Comparison of ENCODE assay signal across 19 cellular contexts in genomic region chr2:163717474-163717873, GRCh38. TPM values are rescaled to one million over a fixed set of nuclear protein-coding genes. Genes with fewer than 3 reads are reported as not detected.
A peak's percentile ranks its signal among the peaks of the same experiment; 100 is the strongest.
DNase-seq lines count a peak whose midpoint lies in the region; ATAC-seq, FAIRE-seq and TF ChIP-seq lines count a peak whose summit lies in the region.
"Had no signal": no experiment of that assay in that cellular context is flagged by ENCODE, and none has a peak within 500 bp of the region (broad histone marks: within the 10 kb centered on the region; RNA-seq: fewer than 3 reads in every experiment).

No MANE protein-coding gene starts in this region.

- H3K4me1 Mint-ChIP-seq in activated CD4-positive, alpha-beta T cell treated with anti-CD3 and anti-CD28 coated beads, Interleukin-2, amount 10 ng/mL, durations not matched to agents 24 days and 14 days: no peaks in the 10 kb centered on the region

- POLR2A ChIA-PET in HEK293 (lab: Yijun Ruan, JAX) (no interaction called here), Panc1 (lab: Charles Lee) (interaction anchor here (0.6 kb wide), 1 partner anchor 527 kb away, joined by 4 read pairs; no protein-coding TSS in a partner anchor)

- H3K36me3 ChIP-seq in HEK293 (ENCODE audit: control insufficient read depth in 2 of 2, insufficient read depth in 1 of 2, low read length in 2 of 2): no peaks in the 10 kb centered on the region
- H3K36me3 ChIP-seq in Panc1 (ENCODE audit: control insufficient read depth, insufficient read depth, low read length): no peaks in the 10 kb centered on the region
- no peaks in the 10 kb centered on the region for H3K36me3 ChIP-seq in left ventricle myocardium inferior
- no peaks in the 10 kb centered on the region for H3K36me3 ChIP-seq in pancreas
- no peaks in the 10 kb centered on the region for H3K36me3 ChIP-seq in breast epithelium
- H3K36me3 ChIP-seq: ovary had no signal

- intact Hi-C loops in Panc1 (cut with micrococcal nuclease; ENCODE audit: unreplicated experiment) (no loop called here), left ventricle myocardium inferior (cut with micrococcal nuclease) (no loop called here), pancreas (cut with DNase I) (no loop called here), breast epithelium (cut with DNase I; ENCODE audit: low total_unique reads) (no loop called here)
- intact Hi-C loops in activated CD4-positive, alpha-beta T cell treated with anti-CD3 and anti-CD28 coated beads, Interleukin-2, amount 10 ng/mL, durations not matched to agents 24 days and 14 days (cut with micrococcal nuclease): no loop called here

- peaks cover 32% of the 10 kb centered on the region for H3K4me1 ChIP-seq in HEK293 (ENCODE audit: control insufficient read depth, insufficient read depth, low read length)
- peaks cover 50% of the 10 kb centered on the region for H3K4me1 ChIP-seq in Panc1 (ENCODE audit: control insufficient read depth, insufficient read depth, low read length)
- peaks cover 77% of the 10 kb centered on the region for H3K4me1 ChIP-seq in left ventricle myocardium inferior
- peaks cover 10 to 21% (median 18%) of the 10 kb centered on the region in 3 donors for H3K4me1 ChIP-seq in pancreas
- no peaks in the 10 kb centered on the region for H3K4me1 ChIP-seq in breast epithelium
- H3K4me1 ChIP-seq: testis had no signal

- DNase-seq in Panc1 (ENCODE audit: low read depth, low spot score): no peak
- no peak for DNase-seq in left ventricle myocardium inferior
- no peak for DNase-seq in pancreas
- no peak for DNase-seq in breast epithelium (ENCODE audit: low spot score in 2 of 2)
- DNase-seq in activated CD4-positive, alpha-beta T cell treated with anti-CD3 and anti-CD28 coated beads, Interleukin-2, amount 10 ng/mL, durations not matched to agents 24 days and 14 days: no peak
- no peak for DNase-seq in AG08396 (ENCODE audit: low spot score)
- DNase-seq: activated CD4-positive, alpha-beta T cell treated with anti-CD3 and anti-CD28 coated beads, Interleukin-2, amount 50 U/mL, for 4 hours; activated T-cell treated with anti-CD3 and anti-CD28 coated beads, Interleukin-2, amount 50 U/mL, for 24 hours; effector CD8-positive, alpha-beta T cell; GF-D8; left colon; NCI-H510A; ovary; PC-3; stimulated activated CD4-positive, alpha-beta T cell treated with anti-CD3 and anti-CD28 coated beads, Interleukin-4, amount 100 ng/mL, for 24 hours; testis had no signal

- no peak for ATAC-seq in Panc1
- ATAC-seq in pancreas: peak; percentile 83 to 96 (median 91)
- ATAC-seq: activated naive CD4-positive, alpha-beta T cell treated with anti-CD3 and anti-CD28 coated beads, Interleukin-2, amount 50 U/mL, for 72 hours; left colon; PC-3 had no signal

- no peaks in the 10 kb centered on the region for H3K27me3 Mint-ChIP-seq in activated CD4-positive, alpha-beta T cell treated with anti-CD3 and anti-CD28 coated beads, Interleukin-2, amount 10 ng/mL, durations not matched to agents 24 days and 14 days
- H3K27me3 Mint-ChIP-seq: activated T-cell treated with anti-CD3 and anti-CD28 coated beads, Interleukin-2, amount 50 U/mL, for 24 hours had no signal

- H3K9me3 Mint-ChIP-seq in activated CD4-positive, alpha-beta T cell treated with anti-CD3 and anti-CD28 coated beads, Interleukin-2, amount 10 ng/mL, durations not matched to agents 24 days and 14 days: no peaks in the 10 kb centered on the region
- H3K9me3 Mint-ChIP-seq: activated T-cell treated with anti-CD3 and anti-CD28 coated beads, Interleukin-2, amount 50 U/mL, for 24 hours had no signal

- no peak for TF ChIP-seq POLR2A in breast epithelium (IDR thresholded peaks at IDR 0.05)

- TF ChIP-seq CTCF in HEK293 (tag by site-specific recombination; IDR thresholded peaks at IDR 0.05) (no peak), Panc1 (IDR thresholded peaks at IDR 0.05) (no peak), left ventricle myocardium inferior (IDR thresholded peaks at IDR 0.05; ENCODE audit: borderline replicate concordance) (no peak), pancreas (IDR thresholded peaks at IDR 0.05) (no peak), breast epithelium (IDR thresholded peaks at IDR 0.05) (no peak)

- CTCF ChIA-PET in HEK293 (lab: Yijun Ruan, JAX): interaction anchor here (0.7 kb wide), 3 partner anchors 87 to 240 kb away, joined by 3 read pairs; no protein-coding TSS in a partner anchor
- CTCF ChIA-PET in Panc1 (lab: Charles Lee): no interaction called here

- FAIRE-seq in pancreas (lab: Jason Lieb, UNC): no peak

- no peak overlapping the region for H3K4me3 Mint-ChIP-seq in activated CD4-positive, alpha-beta T cell treated with anti-CD3 and anti-CD28 coated beads, Interleukin-2, amount 10 ng/mL, durations not matched to agents 24 days and 14 days
- H3K4me3 Mint-ChIP-seq: activated T-cell treated with anti-CD3 and anti-CD28 coated beads, Interleukin-2, amount 50 U/mL, for 24 hours had no signal

- no peak overlapping the region for H3K27ac Mint-ChIP-seq in activated CD4-positive, alpha-beta T cell treated with anti-CD3 and anti-CD28 coated beads, Interleukin-2, amount 10 ng/mL, durations not matched to agents 24 days and 14 days
- H3K27ac Mint-ChIP-seq: activated naive CD4-positive, alpha-beta T cell treated with anti-CD3 and anti-CD28 coated beads, Interleukin-2, amount 50 U/mL, for 72 hours; activated T-cell treated with anti-CD3 and anti-CD28 coated beads, Interleukin-2, amount 50 U/mL, for 24 hours had no signal

- H3K27ac ChIP-seq in HEK293 (ENCODE audit: extremely low read depth, low read depth, low read length) (no peak overlapping the region; the same call in 1 of the 2 replicates), Panc1 (ENCODE audit: low read length) (peak overlapping the region; percentile 20; the same call in 1 of the 2 replicates), left ventricle myocardium inferior (replicated peaks) (peak overlapping the region; percentile 64), pancreas (peak overlapping the region in 2 of 4 donors; percentile 2 to 33), breast epithelium (no peak overlapping the region)
- H3K27ac ChIP-seq: ovary, skin epidermis had no signal

- no peak overlapping the region for H3K4me3 ChIP-seq in HEK293 (ENCODE audit: low read depth, low read length)
- H3K4me3 ChIP-seq in Panc1 (ENCODE audit: low read depth in 2 of 2, low read length in 2 of 2): no peak overlapping the region
- H3K4me3 ChIP-seq in left ventricle myocardium inferior: peak overlapping the region; percentile 36
- no peak overlapping the region for H3K4me3 ChIP-seq in pancreas
- no peak overlapping the region for H3K4me3 ChIP-seq in breast epithelium
- H3K4me3 ChIP-seq: ovary, skin epidermis, testis had no signal

- no peaks in the 10 kb centered on the region for H3K36me3 Mint-ChIP-seq in activated CD4-positive, alpha-beta T cell treated with anti-CD3 and anti-CD28 coated beads, Interleukin-2, amount 10 ng/mL, durations not matched to agents 24 days and 14 days (ENCODE audit: low read depth)
- H3K36me3 Mint-ChIP-seq: activated naive CD4-positive, alpha-beta T cell treated with anti-CD3 and anti-CD28 coated beads, Interleukin-2, amount 50 U/mL, for 72 hours had no signal

- 7 to 9% methylated on average over 5 of the region's 5 CpGs for WGBS in pancreas, 2 donors

- BruUV-seq in Panc1 (replicated peaks; lab: Mats Ljungman, UMichigan): no TSS peak

- H3K9me3 ChIP-seq in HEK293 (ENCODE audit: control insufficient read depth, insufficient read depth, low read depth, low read length): no peaks in the 10 kb centered on the region
- H3K9me3 ChIP-seq in Panc1 (ENCODE audit: control insufficient read depth, insufficient read depth, low read depth, low read length): no peaks in the 10 kb centered on the region
- no peaks in the 10 kb centered on the region for H3K9me3 ChIP-seq in left ventricle myocardium inferior (replicated peaks)
- H3K9me3 ChIP-seq in pancreas: no peaks in the 10 kb centered on the region
- no peaks in the 10 kb centered on the region for H3K9me3 ChIP-seq in breast epithelium
- H3K9me3 ChIP-seq: ovary, testis had no signal

- H3K27me3 ChIP-seq in Panc1 (ENCODE audit: control insufficient read depth, insufficient read depth, low read length): no peaks in the 10 kb centered on the region
- no peaks in the 10 kb centered on the region for H3K27me3 ChIP-seq in left ventricle myocardium inferior (ENCODE audit: low read depth)
- no peaks in the 10 kb centered on the region for H3K27me3 ChIP-seq in pancreas
- no peaks in the 10 kb centered on the region for H3K27me3 ChIP-seq in breast epithelium
- H3K27me3 ChIP-seq: ovary, testis had no signal

- in situ Hi-C loops in Panc1 (cut with HindIII; ENCODE audit: low pct_unique_long_range_greater_than_20kb, low sequenced_read_pairs): no loop called here

TF ChIP-seq in HEK293, 187 proteins besides CTCF, POLR2A, EP300 and RAD21:
- TF ChIP-seq ATF2 (tag by site-specific recombination; IDR thresholded peaks at IDR 0.05; ENCODE audit: low read depth): 0 out of 2 replicates have a peak, but pooled peaks have one; percentile 8
- no peak for TF ChIP-seq ZNF335 (tag by site-specific recombination; conservative IDR thresholded peaks at IDR 0.05)

RNA-seq across cellular contexts. Expression of gene FIGN, which starts 18.3 kb away (rescaled TPM):
- total RNA-seq in Panc1 (2021; ENCODE audit: unreplicated experiment): 19.5 TPM
- polyA plus RNA-seq in Panc1 (2012; ENCODE audit: insufficient read length): 6.1 TPM
- total RNA-seq in left ventricle myocardium inferior: 12.9 TPM
- 1 to 10 TPM; 3.3 to 8.5 (median 4.6) TPM for total RNA-seq in pancreas
- 1 to 10 TPM; 1.5 to 2.1 TPM for polyA plus RNA-seq in pancreas
- 10 to 100 TPM in 1 of 3 donors, 1 to 10 TPM in 2; 2.6 to 13.9 (median 5.0) TPM for total RNA-seq in breast epithelium
- total RNA-seq in activated CD4-positive, alpha-beta T cell treated with anti-CD3 and anti-CD28 coated beads, Interleukin-2, amount 10 ng/mL, durations not matched to agents 24 days and 14 days: not detected in 2 replicates
- total RNA-seq: activated naive CD4-positive, alpha-beta T cell treated with anti-CD3 and anti-CD28 coated beads, Interleukin-2, amount 50 U/mL, for 72 hours had no signal

Comparison
In these comparisons a context has a peak if more than half of its experiments do, and no peak if none do; other contexts are left out.
1. H3K27ac ChIP-seq: peak in Panc1 (single experiment) and left ventricle myocardium inferior (single experiment); none in HEK293 (single experiment) and breast epithelium (0 of 2).